ENCODE assay signal across 23 cellular contexts in the genomic region with DNA sequence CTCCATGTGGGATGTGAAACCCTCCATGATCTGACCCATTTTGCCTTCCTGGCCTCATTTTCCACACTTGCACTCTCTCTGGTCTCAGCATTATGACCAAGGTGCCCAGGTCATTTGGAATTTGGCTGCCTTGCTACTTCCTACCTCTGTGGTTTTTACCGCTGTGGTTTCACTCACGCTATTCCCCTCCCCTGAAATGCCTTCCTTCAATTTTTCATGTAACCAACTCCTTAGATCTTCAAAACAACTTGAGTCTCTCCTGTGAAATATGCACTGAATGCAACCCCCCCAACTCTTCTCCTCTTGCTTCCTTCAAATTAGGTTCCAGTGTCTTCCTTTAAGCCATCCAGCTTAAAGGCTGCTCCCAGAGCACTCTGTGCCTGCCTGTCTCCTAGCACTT. TPM values are rescaled to one million over a fixed set of nuclear protein-coding genes. Genes with fewer than 3 reads are reported as not detected.
A peak's percentile ranks its signal among the peaks of the same experiment; 100 is the strongest.
DNase-seq lines count a peak whose midpoint lies in the region; ATAC-seq and TF ChIP-seq lines count a peak whose summit lies in the region.
"Had no signal": no experiment of that assay in that cellular context is flagged by ENCODE, and none has a peak within 500 bp of the region (broad histone marks: within the 10 kb centered on the region; RNA-seq: fewer than 3 reads in every experiment).

No MANE protein-coding gene starts in this region.

- no peak for ATAC-seq in activated naive CD8-positive, alpha-beta T cell treated with anti-CD3 and anti-CD28 coated beads, Interleukin-2, amount 50 U/mL, for 24 hours
- ATAC-seq in HG03442 (IDR thresholded peaks at IDR 0.05; ENCODE audit: unreplicated experiment) = no peak
- no peak for ATAC-seq in stimulated activated naive B cell treated with anti-CD40 and anti-IgM and Interleukin-4, amounts not matched to agents 10 μg/mL and 1 μg/mL and 100 μg/mL, for 72 hours (replicated peaks)
- ATAC-seq: GM23338 had no signal

- no peak for DNase-seq in activated naive CD8-positive, alpha-beta T cell treated with anti-CD3 and anti-CD28 coated beads, Interleukin-2, amount 50 U/mL, for 24 hours
- no peak for DNase-seq in activated T-helper 1 cell treated with anti-CD3 and anti-CD28 coated beads, Interleukin-12 subunit alpha, Interleukin-12 subunit beta, Interleukin-2, Interleukin-4 antibody, amounts not matched to agents 30 ng/mL and 10 ng/mL and 1 ng/mL, durations not matched to agents 14 hours and 24 hours and 36 hours (ENCODE audit: low spot score)
- no peak for DNase-seq in glutamatergic neuron
- no peak for DNase-seq in stimulated activated naive B cell treated with anti-CD40 and anti-IgM and Interleukin-4, amounts not matched to agents 10 μg/mL and 1 μg/mL and 100 μg/mL, for 72 hours
- DNase-seq in effector memory CD4-positive, alpha-beta T cell = no peak
- DNase-seq: 8988T; C1 segment of cervical spinal cord; Calu3; CD8-positive, alpha-beta memory T cell; DMS153; NCI-H1694; NCI-H2081 treated with DMSO at 0.1 percent for 48 hours; NCI-H2171 treated with DMSO at 0.1 percent for 48 hours; NCI-H526; Right ventricle myocardium superior had no signal

- no peaks in the 10 kb centered on the region for H3K9me3 Mint-ChIP-seq in activated naive CD8-positive, alpha-beta T cell (ENCODE audit: low read depth)
- no peaks in the 10 kb centered on the region for H3K9me3 Mint-ChIP-seq in activated naive CD8-positive, alpha-beta T cell treated with anti-CD3 and anti-CD28 coated beads, Interleukin-2, amount 50 U/mL, for 24 hours
- H3K9me3 Mint-ChIP-seq in activated T-helper 1 cell treated with anti-CD3 and anti-CD28 coated beads, Interleukin-12 subunit alpha, Interleukin-12 subunit beta, Interleukin-2, Interleukin-4 antibody, amounts not matched to agents 30 ng/mL and 10 ng/mL and 1 ng/mL, durations not matched to agents 14 hours and 24 hours and 36 hours = no peaks in the 10 kb centered on the region
- peaks cover 3% of the 10 kb centered on the region for H3K9me3 Mint-ChIP-seq in glutamatergic neuron (ENCODE audit: unreplicated experiment)
- no peaks in the 10 kb centered on the region for H3K9me3 Mint-ChIP-seq in stimulated activated naive B cell treated with anti-CD40 and anti-IgM and Interleukin-4, amounts not matched to agents 10 μg/mL and 1 μg/mL and 100 μg/mL, for 72 hours
- H3K9me3 Mint-ChIP-seq: CD8-positive, alpha-beta memory T cell; GM23338 had no signal

- H3K4me3 Mint-ChIP-seq in activated naive CD8-positive, alpha-beta T cell = no peak overlapping the region
- no peak overlapping the region for H3K4me3 Mint-ChIP-seq in activated naive CD8-positive, alpha-beta T cell treated with anti-CD3 and anti-CD28 coated beads, Interleukin-2, amount 50 U/mL, for 24 hours
- H3K4me3 Mint-ChIP-seq in activated T-helper 1 cell treated with anti-CD3 and anti-CD28 coated beads, Interleukin-12 subunit alpha, Interleukin-12 subunit beta, Interleukin-2, Interleukin-4 antibody, amounts not matched to agents 30 ng/mL and 10 ng/mL and 1 ng/mL, durations not matched to agents 14 hours and 24 hours and 36 hours = no peak overlapping the region
- H3K4me3 Mint-ChIP-seq in glutamatergic neuron (ENCODE audit: unreplicated experiment) = peak overlapping the region; percentile 9
- H3K4me3 Mint-ChIP-seq in stimulated activated naive B cell treated with anti-CD40 and anti-IgM and Interleukin-4, amounts not matched to agents 10 μg/mL and 1 μg/mL and 100 μg/mL, for 72 hours = no peak overlapping the region
- H3K4me3 Mint-ChIP-seq: GM23338 had no signal

- no peaks in the 10 kb centered on the region for H3K27me3 ChIP-seq in effector memory CD4-positive, alpha-beta T cell (replicated peaks; ENCODE audit: control insufficient read depth, insufficient read depth, low read length, poor library complexity, severe bottlenecking)

- intact Hi-C loops in activated T-helper 1 cell treated with anti-CD3 and anti-CD28 coated beads, Interleukin-12 subunit alpha, Interleukin-12 subunit beta, Interleukin-2, Interleukin-4 antibody, amounts not matched to agents 30 ng/mL and 10 ng/mL and 1 ng/mL, durations not matched to agents 14 hours and 24 hours and 36 hours (cut with micrococcal nuclease) = no loop called here

- H3K4me1 ChIP-seq in effector memory CD4-positive, alpha-beta T cell (ENCODE audit: control insufficient read depth, insufficient read depth, low read length, poor library complexity, severe bottlenecking) = peaks cover 5% of the 10 kb centered on the region

- H3K27ac ChIP-seq in temporal lobe (ENCODE audit: low read depth, low read length) = peak overlapping the region; percentile 11
- H3K27ac ChIP-seq in effector memory CD4-positive, alpha-beta T cell (ENCODE audit: insufficient read depth, low read length, poor library complexity, severe bottlenecking) = no peak overlapping the region
- H3K27ac ChIP-seq: HL-60, KMS-11 had no signal

- no peaks in the 10 kb centered on the region for H3K36me3 ChIP-seq in effector memory CD4-positive, alpha-beta T cell (ENCODE audit: control insufficient read depth, insufficient read depth, low read length)
- H3K36me3 ChIP-seq: HAP-1 had no signal

- peaks cover 30% of the 10 kb centered on the region for H3K4me1 Mint-ChIP-seq in activated naive CD8-positive, alpha-beta T cell (ENCODE audit: low read depth)
- H3K4me1 Mint-ChIP-seq in activated naive CD8-positive, alpha-beta T cell treated with anti-CD3 and anti-CD28 coated beads, Interleukin-2, amount 50 U/mL, for 24 hours = peaks cover 16% of the 10 kb centered on the region
- peaks cover 16% of the 10 kb centered on the region for H3K4me1 Mint-ChIP-seq in activated T-helper 1 cell treated with anti-CD3 and anti-CD28 coated beads, Interleukin-12 subunit alpha, Interleukin-12 subunit beta, Interleukin-2, Interleukin-4 antibody, amounts not matched to agents 30 ng/mL and 10 ng/mL and 1 ng/mL, durations not matched to agents 14 hours and 24 hours and 36 hours (ENCODE audit: low read depth)
- H3K4me1 Mint-ChIP-seq in glutamatergic neuron (ENCODE audit: low read depth, unreplicated experiment) = peaks cover 40% of the 10 kb centered on the region
- peaks cover 15 to 17% of the 10 kb centered on the region in 2 donors for H3K4me1 Mint-ChIP-seq in stimulated activated naive B cell treated with anti-CD40 and anti-IgM and Interleukin-4, amounts not matched to agents 10 μg/mL and 1 μg/mL and 100 μg/mL, for 72 hours

- H3K9me3 ChIP-seq in effector memory CD4-positive, alpha-beta T cell (ENCODE audit: control insufficient read depth, low read length) = no peaks in the 10 kb centered on the region
- H3K9me3 ChIP-seq: HAP-1 had no signal

- H3K36me3 Mint-ChIP-seq in activated naive CD8-positive, alpha-beta T cell = no peaks in the 10 kb centered on the region
- no peaks in the 10 kb centered on the region for H3K36me3 Mint-ChIP-seq in activated naive CD8-positive, alpha-beta T cell treated with anti-CD3 and anti-CD28 coated beads, Interleukin-2, amount 50 U/mL, for 24 hours (ENCODE audit: low read depth)
- H3K36me3 Mint-ChIP-seq in activated T-helper 1 cell treated with anti-CD3 and anti-CD28 coated beads, Interleukin-12 subunit alpha, Interleukin-12 subunit beta, Interleukin-2, Interleukin-4 antibody, amounts not matched to agents 30 ng/mL and 10 ng/mL and 1 ng/mL, durations not matched to agents 14 hours and 24 hours and 36 hours (ENCODE audit: low read depth) = no peaks in the 10 kb centered on the region
- no peaks in the 10 kb centered on the region for H3K36me3 Mint-ChIP-seq in glutamatergic neuron (ENCODE audit: unreplicated experiment)
- H3K36me3 Mint-ChIP-seq in stimulated activated naive B cell treated with anti-CD40 and anti-IgM and Interleukin-4, amounts not matched to agents 10 μg/mL and 1 μg/mL and 100 μg/mL, for 72 hours = no peaks in the 10 kb centered on the region

- H3K27me3 Mint-ChIP-seq in activated naive CD8-positive, alpha-beta T cell = peaks cover 6% of the 10 kb centered on the region
- H3K27me3 Mint-ChIP-seq in activated naive CD8-positive, alpha-beta T cell treated with anti-CD3 and anti-CD28 coated beads, Interleukin-2, amount 50 U/mL, for 24 hours = peaks cover 7% of the 10 kb centered on the region
- H3K27me3 Mint-ChIP-seq in activated T-helper 1 cell treated with anti-CD3 and anti-CD28 coated beads, Interleukin-12 subunit alpha, Interleukin-12 subunit beta, Interleukin-2, Interleukin-4 antibody, amounts not matched to agents 30 ng/mL and 10 ng/mL and 1 ng/mL, durations not matched to agents 14 hours and 24 hours and 36 hours (ENCODE audit: insufficient read depth) = peaks cover 37% of the 10 kb centered on the region
- H3K27me3 Mint-ChIP-seq in glutamatergic neuron (ENCODE audit: unreplicated experiment) = peaks cover 6% of the 10 kb centered on the region
- H3K27me3 Mint-ChIP-seq in stimulated activated naive B cell treated with anti-CD40 and anti-IgM and Interleukin-4, amounts not matched to agents 10 μg/mL and 1 μg/mL and 100 μg/mL, for 72 hours = peaks cover 19 to 20% of the 10 kb centered on the region in 2 donors

- no peak for TF ChIP-seq CTCF in glutamatergic neuron (IDR thresholded peaks at IDR 0.05; ENCODE audit: partially characterized antibody, unreplicated experiment)

- peak overlapping the region; percentile 36 for H3K27ac Mint-ChIP-seq in activated naive CD8-positive, alpha-beta T cell
- no peak overlapping the region for H3K27ac Mint-ChIP-seq in activated naive CD8-positive, alpha-beta T cell treated with anti-CD3 and anti-CD28 coated beads, Interleukin-2, amount 50 U/mL, for 24 hours
- peak overlapping the region; percentile 36 for H3K27ac Mint-ChIP-seq in activated T-helper 1 cell treated with anti-CD3 and anti-CD28 coated beads, Interleukin-12 subunit alpha, Interleukin-12 subunit beta, Interleukin-2, Interleukin-4 antibody, amounts not matched to agents 30 ng/mL and 10 ng/mL and 1 ng/mL, durations not matched to agents 14 hours and 24 hours and 36 hours
- peak overlapping the region; percentile 14 for H3K27ac Mint-ChIP-seq in glutamatergic neuron (ENCODE audit: unreplicated experiment)
- H3K27ac Mint-ChIP-seq in stimulated activated naive B cell treated with anti-CD40 and anti-IgM and Interleukin-4, amounts not matched to agents 10 μg/mL and 1 μg/mL and 100 μg/mL, for 72 hours = no peak overlapping the region
- H3K27ac Mint-ChIP-seq: GM23338 had no signal

- no peak overlapping the region for H3K4me3 ChIP-seq in effector memory CD4-positive, alpha-beta T cell (ENCODE audit: insufficient read depth, low read depth, low read length, poor library complexity, severe bottlenecking)
- H3K4me3 ChIP-seq: GM23338, HAP-1 had no signal

RNA-seq across cellular contexts. Expression of gene PHC2, which starts 50.1 kb away (rescaled TPM):
- 36.7 and 40.1 TPM in 2 replicates for total RNA-seq in activated T-helper 1 cell treated with anti-CD3 and anti-CD28 coated beads, Interleukin-12 subunit alpha, Interleukin-12 subunit beta, Interleukin-2, Interleukin-4 antibody, amounts not matched to agents 30 ng/mL and 10 ng/mL and 1 ng/mL, durations not matched to agents 14 hours and 24 hours and 36 hours
- total RNA-seq in glutamatergic neuron (ENCODE audit: unreplicated experiment) = 287 TPM
- total RNA-seq in temporal lobe = 40.3 TPM

RNA-seq across cellular contexts. Expression of gene A3GALT2, which starts 59.9 kb away (rescaled TPM):
- total RNA-seq in activated T-helper 1 cell treated with anti-CD3 and anti-CD28 coated beads, Interleukin-12 subunit alpha, Interleukin-12 subunit beta, Interleukin-2, Interleukin-4 antibody, amounts not matched to agents 30 ng/mL and 10 ng/mL and 1 ng/mL, durations not matched to agents 14 hours and 24 hours and 36 hours = not detected in 2 replicates
- 0.71 TPM for total RNA-seq in glutamatergic neuron (ENCODE audit: unreplicated experiment)
- total RNA-seq in temporal lobe = not detected
- total RNA-seq: Calu3; CD8-positive, alpha-beta memory T cell; G401; GM23338; Right ventricle myocardium superior had no signal

Comparison
In these comparisons a context has a peak if more than half of its experiments do, and no peak if none do; other contexts are left out.
1. H3K27ac Mint-ChIP-seq: peak in activated naive CD8-positive, alpha-beta T cell (single experiment), activated T-helper 1 cell treated with anti-CD3 and anti-CD28 coated beads, Interleukin-12 subunit alpha, Interleukin-12 subunit beta, Interleukin-2, Interleukin-4 antibody, amounts not matched to agents 30 ng/mL and 10 ng/mL and 1 ng/mL, durations not matched to agents 14 hours and 24 hours and 36 hours (single experiment) and glutamatergic neuron (single experiment); none in activated naive CD8-positive, alpha-beta T cell treated with anti-CD3 and anti-CD28 coated beads, Interleukin-2, amount 50 U/mL, for 24 hours (single experiment) and stimulated activated naive B cell treated with anti-CD40 and anti-IgM and Interleukin-4, amounts not matched to agents 10 μg/mL and 1 μg/mL and 100 μg/mL, for 72 hours (single experiment).